1 cellular context compared by ENCODE assay signal in the genomic region with DNA sequence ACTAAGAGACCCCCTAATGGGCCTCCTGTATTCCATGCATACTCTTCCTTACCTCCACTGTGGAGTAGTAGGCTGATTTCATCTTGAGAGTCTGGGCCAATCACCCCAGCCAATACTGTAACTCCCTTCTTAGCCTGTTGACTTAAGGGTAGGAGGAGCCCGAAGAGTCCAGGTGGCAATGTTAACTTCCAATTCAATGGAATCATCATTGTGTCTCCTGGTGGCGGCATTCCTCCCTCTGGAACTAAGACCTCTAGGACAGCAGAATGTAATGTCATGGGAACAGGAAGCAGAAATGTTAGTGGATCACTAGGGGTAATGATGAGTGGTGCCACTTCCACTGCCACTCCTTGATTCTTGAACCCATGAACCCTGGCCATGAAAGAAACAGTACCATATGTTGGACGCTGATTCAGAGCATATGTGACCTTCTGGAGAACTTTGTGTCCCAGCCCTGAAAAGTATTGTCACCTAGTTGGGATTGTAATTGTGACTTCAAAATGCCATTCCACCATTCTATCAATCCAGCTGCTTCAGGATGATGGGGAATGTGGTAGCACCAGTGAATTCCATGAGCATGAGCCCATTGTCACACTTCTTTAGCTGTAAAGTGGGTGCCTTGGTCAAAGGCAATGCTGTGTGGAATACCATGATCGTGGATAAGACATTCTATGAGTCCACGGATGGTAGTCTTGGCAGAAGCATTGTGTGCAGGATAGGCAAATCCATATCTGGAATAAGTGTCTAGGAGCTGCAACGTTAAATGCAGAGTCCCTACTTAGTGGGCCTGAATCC.
TF ChIP-seq lines count a peak whose summit lies in the region.

No MANE protein-coding gene starts in this region.

TF ChIP-seq in IMR-90, 13 proteins besides CTCF, POLR2A, EP300 and RAD21:
- TF ChIP-seq RFX5 (IDR thresholded peaks at IDR 0.05; ENCODE audit: low read depth, low read length), result no peak
- no peak for TF ChIP-seq RCOR1 (IDR thresholded peaks at IDR 0.05; ENCODE audit: insufficient replicate concordance, low read length)
- TF ChIP-seq CHD1 (IDR thresholded peaks at IDR 0.05; ENCODE audit: low read depth, low read length), result no peak
- no peak for TF ChIP-seq BHLHE40 (IDR thresholded peaks at IDR 0.05; ENCODE audit: low read depth, low read length)
- TF ChIP-seq FOS (IDR thresholded peaks at IDR 0.05; ENCODE audit: low read depth, low read length), result no peak
- TF ChIP-seq SMC3 (IDR thresholded peaks at IDR 0.05; ENCODE audit: low read depth, low read length), result no peak
- TF ChIP-seq MAFK (IDR thresholded peaks at IDR 0.05; ENCODE audit: low read depth, low read length), result no peak
- TF ChIP-seq MXI1 (IDR thresholded peaks at IDR 0.05; ENCODE audit: borderline replicate concordance, low read depth, low read length), result no peak
- TF ChIP-seq MAZ (IDR thresholded peaks at IDR 0.05; ENCODE audit: borderline replicate concordance, low read depth, low read length), result no peak
- TF ChIP-seq NFE2L2 (IDR thresholded peaks at IDR 0.05; ENCODE audit: low read depth, low read length), result no peak
- no peak for TF ChIP-seq USF2 (IDR thresholded peaks at IDR 0.05; ENCODE audit: low read depth, low read length)
- no peak for TF ChIP-seq ELK1 (IDR thresholded peaks at IDR 0.05; ENCODE audit: borderline replicate concordance, low read depth, low read length)
TF ChIP-seq in IMR-90: peak in this region for 0.
